11 cellular contexts compared by ENCODE assay signal in the genomic region with DNA sequence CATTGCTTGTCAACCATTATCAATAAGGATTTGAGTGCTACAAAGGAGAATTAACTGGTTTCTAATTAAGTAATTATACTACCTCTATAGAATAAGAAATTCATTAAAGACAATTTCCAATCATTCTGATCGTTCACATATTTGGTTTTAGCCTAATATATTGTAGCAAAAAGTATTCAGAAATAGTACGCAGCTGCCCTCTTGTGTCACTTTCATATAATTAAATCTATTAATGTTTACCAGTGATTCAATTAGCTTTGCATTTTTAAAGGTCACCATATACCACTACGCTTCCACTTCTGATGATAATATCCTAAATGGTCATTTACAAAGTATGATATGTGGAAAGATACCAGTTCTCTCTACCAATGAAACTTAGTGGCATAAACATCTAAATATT.
DNase-seq lines count a peak whose midpoint lies in the region; TF ChIP-seq lines count a peak whose summit lies in the region.
"Had no signal": no experiment of that assay in that cellular context is flagged by ENCODE, and none has a peak within 500 bp of the region (broad histone marks: within the 10 kb centered on the region; RNA-seq: fewer than 3 reads in every experiment).

No MANE protein-coding gene starts in this region.

- no TSS peak for BruUV-seq in A673 (replicated peaks; lab: Mats Ljungman, UMichigan)

- no peaks in the 10 kb centered on the region for H3K9me3 ChIP-seq in A673 (ENCODE audit: low read depth, low read length, poor library complexity, severe bottlenecking)
- no peaks in the 10 kb centered on the region for H3K9me3 ChIP-seq in spleen
- H3K9me3 ChIP-seq: stomach had no signal

- H3K4me3 ChIP-seq in A673 (ENCODE audit: low read depth, low read length, poor library complexity, severe bottlenecking) (no peak overlapping the region), KMS-11 (IDR thresholded peaks at IDR 0.05; ENCODE audit: insufficient read depth, low read depth, low read length) (no peak overlapping the region), spleen (no peak overlapping the region)
- H3K4me3 ChIP-seq: stomach had no signal

- H3K27me3 ChIP-seq in A673 (replicated peaks; ENCODE audit: insufficient read depth, low read depth, low read length, poor library complexity) (no peaks in the 10 kb centered on the region), KMS-11 (ENCODE audit: insufficient read depth, low read depth) (no peaks in the 10 kb centered on the region), spleen (replicated peaks in 1 of 7) (no peaks in the 10 kb centered on the region)
- H3K27me3 ChIP-seq: stomach had no signal

- H3K79me2 ChIP-seq in KMS-11 (ENCODE audit: insufficient read depth, low read depth) = no peaks in the 10 kb centered on the region

- TF ChIP-seq CTCF in A673 (conservative IDR thresholded peaks at IDR 0.05; ENCODE audit: low read depth, low read length) = peak; percentile 59
- peak; percentile 60 for TF ChIP-seq CTCF in KMS-11 (conservative IDR thresholded peaks at IDR 0.05; ENCODE audit: low read depth, low read length)
- TF ChIP-seq CTCF in spleen (IDR thresholded peaks at IDR 0.05 in 8 of 11, conservative IDR thresholded peaks at IDR 0.05 in 3 of 11) = peak in 3 of 11 experiments; percentile 17 to 40 (median 21)

- TF ChIP-seq POLR2A in spleen (IDR thresholded peaks at IDR 0.05) = no peak

- WGBS in spleen, 5 donors = 24 to 48% (median 27%) methylated on average over 3 of the region's 3 CpGs

- intact Hi-C loops in A673 (cut with micrococcal nuclease; ENCODE audit: unreplicated experiment) = no loop called here
- intact Hi-C loops in spleen (cut with DNase I; ENCODE audit: low total_unique reads) = loop anchor here (10.0 kb wide), 1 partner anchor 954 kb away; a partner anchor contains a TSS

- H2AFZ ChIP-seq in KMS-11 (ENCODE audit: low read depth) = no peak overlapping the region

- no peaks in the 10 kb centered on the region for H4K20me1 ChIP-seq in KMS-11 (ENCODE audit: insufficient read depth)

- no peaks in the 10 kb centered on the region for H3K36me3 ChIP-seq in A673 (ENCODE audit: insufficient read depth, low read length, poor library complexity, severe bottlenecking)
- H3K36me3 ChIP-seq in KMS-11 (ENCODE audit: insufficient read depth) = no peaks in the 10 kb centered on the region
- H3K36me3 ChIP-seq in spleen = no peaks in the 10 kb centered on the region
- H3K36me3 ChIP-seq: stomach had no signal

- H3K4me1 ChIP-seq in A673 (ENCODE audit: insufficient read depth, low read length, poor library complexity, severe bottlenecking) (peaks cover 11% of the 10 kb centered on the region), KMS-11 (ENCODE audit: low read depth, poor library complexity, severe bottlenecking) (peaks cover 9% of the 10 kb centered on the region), spleen (no peaks in the 10 kb centered on the region)

- no peak overlapping the region for H3K9ac ChIP-seq in KMS-11

- POLR2A ChIA-PET in A673 (lab: Charles Lee; ENCODE audit: low non-redundant PET) = interaction anchor here (0.6 kb wide), 1 partner anchor 249 kb away, joined by 3 read pairs; no protein-coding TSS in a partner anchor

- no peak overlapping the region for H3K4me2 ChIP-seq in KMS-11

- CTCF ChIA-PET in A673 (lab: Charles Lee) = interaction anchor here (0.5 to 0.6 kb wide), 2 partner anchors 949 to 953 kb away, joined by 3 to 5 read pairs; no protein-coding TSS in a partner anchor

- H3K27ac ChIP-seq in A673 (ENCODE audit: low read depth, low read length, poor library complexity, severe bottlenecking) = no peak overlapping the region
- no peak overlapping the region for H3K27ac ChIP-seq in KMS-11
- H3K27ac ChIP-seq in spleen = no peak overlapping the region
- H3K27ac ChIP-seq: stomach had no signal

- peak; percentile 67 for DNase-seq in A673 (ENCODE audit: low spot score)
- peak; percentile 51 for DNase-seq in astrocyte of the hippocampus (ENCODE audit: low read depth, low spot score)
- peak; percentile 49 for DNase-seq in left kidney (ENCODE audit: low read depth, low spot score)
- no peak for DNase-seq in midbrain (lab: John Stamatoyannopoulos, UW)
- DNase-seq in nucleus accumbens (lab: John Stamatoyannopoulos, UW) = no peak
- DNase-seq in NCI-H187 (lab: John Stamatoyannopoulos, UW) = no peak
- DNase-seq in spleen = no peak
- DNase-seq: activated CD4-positive, alpha-beta T cell treated with anti-CD3 and anti-CD28 coated beads, Interleukin-2, amount 10 ng/mL, durations not matched to agents 24 days and 14 days; effector CD4-positive, alpha-beta T cell; stomach had no signal

Comparison
In these comparisons a context has a peak if more than half of its experiments do, and no peak if none do; other contexts are left out.
1. DNase-seq: peak in A673 (single experiment), astrocyte of the hippocampus (single experiment) and left kidney (single experiment); none in midbrain (single experiment), nucleus accumbens (0 of 56), NCI-H187 (0 of 2) and spleen (single experiment).